26 cellular contexts compared by ENCODE assay signal in the genomic region with DNA sequence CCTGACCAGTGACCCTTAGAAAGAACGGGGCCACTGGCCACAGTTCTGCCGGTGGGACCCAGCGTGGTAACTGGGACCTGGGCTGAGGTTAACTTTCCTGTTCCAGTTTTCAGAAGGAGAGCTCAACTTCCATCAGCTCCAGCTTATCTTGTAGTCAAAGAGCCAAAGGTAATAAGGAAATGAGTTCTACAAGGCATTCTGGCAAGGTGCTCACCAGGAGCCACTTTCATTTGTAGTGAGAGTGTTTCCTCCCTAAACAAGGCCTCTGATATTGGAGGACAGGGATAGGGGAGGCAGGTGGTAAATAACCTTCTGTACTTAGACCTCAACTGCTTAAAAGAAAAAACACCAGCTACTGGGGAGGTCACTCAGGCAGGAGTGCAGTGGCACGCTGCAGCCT. TPM values are rescaled to one million over a fixed set of nuclear protein-coding genes. Genes with fewer than 3 reads are reported as not detected.
"Had no signal": no experiment of that assay in that cellular context is flagged by ENCODE, and none has a peak within 500 bp of the region (broad histone marks: within the 10 kb centered on the region; RNA-seq: fewer than 3 reads in every experiment).

No MANE protein-coding gene starts in this region.

- H3K27me3 ChIP-seq: foreskin keratinocyte, hepatocyte, neutrophil, ovary, SJCRH30, spleen, thyroid gland had no signal

- H3K79me2 ChIP-seq: hepatocyte had no signal

- ATAC-seq: stimulated activated naive CD8-positive, alpha-beta T cell treated with anti-CD3 and anti-CD28 coated beads, Interleukin-15, Interleukin-2, amounts not matched to agents 100 U/mL and 50 U/mL, for 24 hours had no signal

- H3K4me1 ChIP-seq: foreskin keratinocyte, left ventricle myocardium inferior, prostate gland, spleen, thyroid gland had no signal

- DNase-seq: activated CD4-positive, alpha-beta memory T cell treated with anti-CD3 and anti-CD28 coated beads for 36 hours; activated effector memory CD4-positive, alpha-beta T cell treated with Interleukin-2 at 50 U/mL for 16 hours; activated T-cell treated with anti-CD3 and anti-CD28 coated beads, Interleukin-2, amount 50 U/mL, for 4 hours; aorta; effector memory CD4-positive, alpha-beta T cell; foreskin keratinocyte; immature natural killer cell; kidney glomerular epithelial cell; left ventricle myocardium inferior; ovary; spleen; stimulated activated CD4-positive, alpha-beta T cell treated with anti-CD3 and anti-CD28 coated beads, Interleukin-4, amount 100 ng/mL, for 1 hour; stimulated activated naive CD8-positive, alpha-beta T cell treated with anti-CD3 and anti-CD28 coated beads, Interleukin-15, Interleukin-2, amounts not matched to agents 100 U/mL and 50 U/mL, for 24 hours; T-helper 2 cell; thyroid gland had no signal

- H3K27ac ChIP-seq: foreskin keratinocyte, hepatocyte, left ventricle myocardium inferior, neutrophil, ovary, prostate gland, spleen, thyroid gland, VCaP had no signal

- H3K4me2 ChIP-seq: hepatocyte had no signal

- H3K27me3 Mint-ChIP-seq: activated CD4-positive, alpha-beta memory T cell treated with anti-CD3 and anti-CD28 coated beads for 36 hours; brain; dendritic cell treated with granulocyte-macrophage colony-stimulating factor and Interleukin-4, amounts not matched to agents 40 ng/mL and 50 ng/mL, for 4 days had no signal

- H3K4me3 ChIP-seq: hepatocyte, left ventricle myocardium inferior, ovary, prostate gland, SJCRH30, spleen, thyroid gland had no signal

- H3K4me3 Mint-ChIP-seq: activated CD4-positive, alpha-beta memory T cell treated with anti-CD3 and anti-CD28 coated beads for 36 hours; activated naive CD4-positive, alpha-beta T cell treated with anti-CD3 and anti-CD28 coated beads for 36 hours; activated T-cell treated with anti-CD3 and anti-CD28 coated beads, Interleukin-2, amount 50 U/mL, for 4 hours; brain; dendritic cell treated with granulocyte-macrophage colony-stimulating factor and Interleukin-4, amounts not matched to agents 40 ng/mL and 50 ng/mL, for 4 days; immature natural killer cell; nephron had no signal

- H3K27ac Mint-ChIP-seq: activated CD4-positive, alpha-beta memory T cell treated with anti-CD3 and anti-CD28 coated beads for 36 hours; activated naive CD4-positive, alpha-beta T cell treated with anti-CD3 and anti-CD28 coated beads for 36 hours; dendritic cell treated with granulocyte-macrophage colony-stimulating factor and Interleukin-4, amounts not matched to agents 40 ng/mL and 50 ng/mL, for 4 days; nephron had no signal

- H3K4me1 Mint-ChIP-seq: immature natural killer cell, nephron had no signal

- H3K9me3 ChIP-seq: left ventricle myocardium inferior, neutrophil, ovary, prostate gland, SJCRH30, spleen, thyroid gland had no signal

- H2AFZ ChIP-seq: hepatocyte had no signal

- H3K9me3 Mint-ChIP-seq: activated CD4-positive, alpha-beta memory T cell treated with anti-CD3 and anti-CD28 coated beads for 36 hours; activated naive CD4-positive, alpha-beta T cell treated with anti-CD3 and anti-CD28 coated beads for 36 hours; activated T-cell treated with anti-CD3 and anti-CD28 coated beads, Interleukin-2, amount 50 U/mL, for 4 hours; brain; dendritic cell treated with granulocyte-macrophage colony-stimulating factor and Interleukin-4, amounts not matched to agents 40 ng/mL and 50 ng/mL, for 4 days; immature natural killer cell; nephron had no signal

- H3K36me3 ChIP-seq: left ventricle myocardium inferior, neutrophil, ovary, prostate gland, SJCRH30, spleen, thyroid gland had no signal

RNA-seq across cellular contexts. Expression of a gene that starts 38.1 kb away (rescaled TPM):
- total RNA-seq: cardiac septum, left ventricle myocardium inferior, lung microvascular endothelial cell had no signal

RNA-seq across cellular contexts. Expression of a gene that starts 42.4 kb away (rescaled TPM):
- total RNA-seq: lung microvascular endothelial cell had no signal
- polyA plus RNA-seq: immature natural killer cell had no signal
